In the genomic region with DNA sequence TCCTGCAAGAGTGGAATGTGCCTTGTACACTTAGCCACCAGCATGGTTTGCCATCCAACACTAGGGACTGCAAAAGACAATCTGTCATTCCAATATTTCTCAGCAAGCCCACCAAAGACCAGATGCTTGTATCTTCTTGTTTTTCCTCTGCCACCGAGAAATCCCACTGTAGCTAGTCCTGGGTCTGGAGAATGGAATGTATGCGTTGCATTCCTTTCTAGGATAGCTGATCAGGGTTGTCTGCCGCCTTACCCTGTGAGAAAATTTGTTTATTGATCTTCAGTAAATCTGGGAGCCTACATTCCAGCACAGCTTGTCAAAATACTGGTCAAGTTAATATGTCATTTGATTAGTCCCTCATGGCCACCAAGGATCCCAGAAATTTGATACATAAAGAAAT, we compare ENCODE assay signal across 1 cellular context.
TF ChIP-seq lines count a peak whose summit lies in the region.

No MANE protein-coding gene starts in this region.

TF ChIP-seq in H1, 55 proteins besides CTCF, POLR2A, EP300 and RAD21:
- TF ChIP-seq SUZ12 (IDR thresholded peaks at IDR 0.05; ENCODE audit: low read length) (no peak), KDM5A (IDR thresholded peaks at IDR 0.05; ENCODE audit: low read length) (no peak), RFX5 (IDR thresholded peaks at IDR 0.05; ENCODE audit: borderline replicate concordance, low read depth, low read length) (no peak), TAF1 (IDR thresholded peaks at IDR 0.05; ENCODE audit: low read depth, low read length) (no peak), TEAD4 (IDR thresholded peaks at IDR 0.05; ENCODE audit: low read depth, low read length) (peak; percentile 55; the same call in 1 of the 2 replicates), GTF2F1 (IDR thresholded peaks at IDR 0.05; ENCODE audit: borderline replicate concordance, low read depth, low read length) (no peak), SAP30 (IDR thresholded peaks at IDR 0.05; ENCODE audit: insufficient read depth, insufficient replicate concordance, low read length) (no peak)
